In genomic region chr11:68843052-68843561, GRCh38 we compare ENCODE assay signal across 8 cellular contexts. TPM values are rescaled to one million over a fixed set of nuclear protein-coding genes. Genes with fewer than 3 reads are reported as not detected.
A peak's percentile ranks its signal among the peaks of the same experiment; 100 is the strongest.
DNase-seq lines count a peak whose midpoint lies in the region; ATAC-seq and TF ChIP-seq lines count a peak whose summit lies in the region.

No MANE protein-coding gene starts in this region.

- intact Hi-C loops in ascending aorta (cut with DNase I), result loop anchor here (2.0 to 5.0 kb wide), 3 partner anchors 44 to 799 kb away; partner anchors contain the start of gene CCND1

- H3K27ac ChIP-seq in ascending aorta (no peak overlapping the region), lung (ENCODE audit: low read depth in 1 of 2, low read length in 1 of 2) (peak overlapping the region; percentile 17 to 58), upper lobe of left lung (peak overlapping the region; percentile 24 to 97 (median 70))

- H3K9me3 ChIP-seq in ascending aorta (no peaks in the 10 kb centered on the region), lung (ENCODE audit: control insufficient read depth in 2 of 2, insufficient read depth in 1 of 2, low read length in 1 of 2) (no peaks in the 10 kb centered on the region), upper lobe of left lung (no peaks in the 10 kb centered on the region)

- TF ChIP-seq EP300 in upper lobe of left lung (IDR thresholded peaks at IDR 0.05), result no peak

- no peaks in the 10 kb centered on the region for H3K27me3 ChIP-seq in ascending aorta
- no peaks in the 10 kb centered on the region for H3K27me3 ChIP-seq in lung (ENCODE audit: control insufficient read depth, insufficient read depth)
- H3K27me3 ChIP-seq in upper lobe of left lung, result no peaks in the 10 kb centered on the region

- H3K4me1 ChIP-seq in ascending aorta (peaks cover 7 to 44% of the 10 kb centered on the region in 2 donors), lung (ENCODE audit: control insufficient read depth in 2 of 2, insufficient read depth in 2 of 2, low read length in 2 of 2) (peaks cover 2 to 14% of the 10 kb centered on the region in 2 donors), upper lobe of left lung (peaks cover 29 to 55% (median 41%) of the 10 kb centered on the region in 4 donors)

- 3 to 4% methylated on average over 23 of the region's 23 CpGs for WGBS in lung, 2 donors
- 4 to 10% methylated on average over 13 to 23 of the region's 23 CpGs for WGBS in upper lobe of left lung, 2 donors

- DNase-seq in GF-D8 (lab: John Stamatoyannopoulos, UW) (peak; percentile 2), OCI-M1 (lab: John Stamatoyannopoulos, UW) (peak; percentile 99), ascending aorta (ENCODE audit: low spot score in 2 of 2) (no peak), lung (ENCODE audit: low spot score) (no peak), upper lobe of left lung (peak in 1 of 2 donors; percentile 35), NCI-H2081 (lab: John Stamatoyannopoulos, UW) (no peak), NCI-H1105 treated with DMSO at 0.1 percent for 48 hours (lab: John Stamatoyannopoulos, UW) (no peak), GOT3 (lab: John Stamatoyannopoulos, UW) (no peak)

- ATAC-seq in lung (ENCODE audit: insufficient read depth, low FRiP score) (no peak), upper lobe of left lung (ENCODE audit: low FRiP score in 2 of 2) (no peak)

- H3K4me3 ChIP-seq in ascending aorta (peak overlapping the region; percentile 87 to 94), lung (no peak overlapping the region), upper lobe of left lung (peak overlapping the region in 3 of 4 donors; percentile 84 to 94 (median 85))

- no peak for TF ChIP-seq POLR2A in upper lobe of left lung (IDR thresholded peaks at IDR 0.05)

- no peaks in the 10 kb centered on the region for H3K36me3 ChIP-seq in ascending aorta
- H3K36me3 ChIP-seq in lung (ENCODE audit: control insufficient read depth in 2 of 2, insufficient read depth in 2 of 2, low read length in 2 of 2), result no peaks in the 10 kb centered on the region
- H3K36me3 ChIP-seq in upper lobe of left lung, result no peaks in the 10 kb centered on the region

- TF ChIP-seq CTCF in ascending aorta (IDR thresholded peaks at IDR 0.05) (no peak), lung (IDR thresholded peaks at IDR 0.05; ENCODE audit: control extremely low read depth, extremely low read depth) (no peak), upper lobe of left lung (IDR thresholded peaks at IDR 0.05) (no peak)

RNA-seq across cellular contexts. Expression of gene CPT1A, which starts 1.4 kb away (rescaled TPM):
- 76.3 TPM for total RNA-seq in ascending aorta
- 10 to 100 TPM; 19.4 to 51.7 TPM for total RNA-seq in lung
- 10 to 100 TPM; 17.0 to 17.4 TPM for polyA plus RNA-seq in lung
- 10 to 100 TPM; 38.2 to 91.8 (median 63.3) TPM for total RNA-seq in upper lobe of left lung

Comparison
In these comparisons a context has a peak if more than half of its experiments do, and no peak if none do; other contexts are left out.
1. DNase-seq: peak in GF-D8 (single experiment) and OCI-M1 (single experiment); none in ascending aorta (0 of 2), lung (single experiment), NCI-H2081 (0 of 2), NCI-H1105 treated with DMSO at 0.1 percent for 48 hours (single experiment) and GOT3 (single experiment).
2. H3K27ac ChIP-seq: peak in lung (2 of 2) and upper lobe of left lung (4 of 4); none in ascending aorta (0 of 2).